ENCODE assay signal across 1 cellular context in genomic region chr14:93186961-93187360, GRCh38.
TF ChIP-seq lines count a peak whose summit lies in the region.

No MANE protein-coding gene starts in this region.

TF ChIP-seq in endothelial cell of umbilical vein, 7 proteins besides CTCF, POLR2A, EP300 and RAD21:
- TF ChIP-seq GATA2 (IDR thresholded peaks at IDR 0.05; ENCODE audit: insufficient read depth, insufficient read length, low read depth, low read length) (no peak), MAX (IDR thresholded peaks at IDR 0.05; ENCODE audit: insufficient read depth, insufficient read length) (no peak), JUN (IDR thresholded peaks at IDR 0.05; ENCODE audit: borderline replicate concordance, insufficient read depth, insufficient read length, low read depth) (no peak), MYC (IDR thresholded peaks at IDR 0.05; ENCODE audit: low read depth, low read length) (no peak), POLR2AphosphoS5 (IDR thresholded peaks at IDR 0.05; ENCODE audit: insufficient read depth, low read depth, low read length) (no peak), EZH2 (IDR thresholded peaks at IDR 0.05; ENCODE audit: borderline replicate concordance, low read depth, low read length, severe bottlenecking) (no peak), FOS (IDR thresholded peaks at IDR 0.05; ENCODE audit: borderline replicate concordance, insufficient read depth, low read length) (no peak)
